Comparison of ENCODE assay signal across 16 cellular contexts in the genomic region with DNA sequence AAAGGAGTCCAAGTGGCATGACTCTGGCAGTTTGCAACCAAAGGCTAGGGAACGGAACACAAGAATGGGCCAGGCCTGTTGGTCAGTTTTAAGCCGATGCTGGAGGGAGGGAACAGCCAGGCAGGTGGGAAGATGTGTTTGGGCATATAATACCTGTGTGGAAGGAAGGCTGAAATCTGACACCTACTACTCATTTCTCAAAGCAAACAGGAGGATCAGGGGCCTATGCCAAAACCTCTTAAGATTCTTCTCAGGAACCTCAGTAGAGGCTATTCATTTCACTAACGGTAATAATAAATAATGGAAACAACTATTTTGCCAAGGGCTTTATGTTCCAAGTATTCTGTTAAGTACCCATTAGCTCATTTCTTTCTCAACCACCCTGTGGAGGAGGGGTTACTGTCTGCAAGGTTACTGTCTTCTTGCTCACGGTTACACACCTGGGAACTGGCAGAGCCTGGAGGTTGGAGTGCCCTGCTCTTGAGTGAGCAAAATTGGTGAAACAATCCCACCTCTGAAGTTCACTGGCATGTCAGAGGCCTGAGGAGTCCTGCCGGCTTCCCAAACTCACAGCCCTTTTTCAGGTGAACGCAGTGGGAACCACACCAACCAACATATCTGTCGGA. TPM values are rescaled to one million over a fixed set of nuclear protein-coding genes. Genes with fewer than 3 reads are reported as not detected.
DNase-seq lines count a peak whose midpoint lies in the region; ATAC-seq and TF ChIP-seq lines count a peak whose summit lies in the region.
"Had no signal": no experiment of that assay in that cellular context is flagged by ENCODE, and none has a peak within 500 bp of the region (broad histone marks: within the 10 kb centered on the region; RNA-seq: fewer than 3 reads in every experiment).

No MANE protein-coding gene starts in this region.

- WGBS in upper lobe of left lung, 2 donors: 75 to 78% methylated on average over 7 of the region's 7 CpGs
- 90 to 94% (median 91%) methylated on average over 7 of the region's 7 CpGs for WGBS in adrenal gland, 4 donors

- no peak for TF ChIP-seq EP300 in upper lobe of left lung (IDR thresholded peaks at IDR 0.05)

- TF ChIP-seq POLR2A in upper lobe of left lung (IDR thresholded peaks at IDR 0.05): no peak
- no peak for TF ChIP-seq POLR2A in adrenal gland (IDR thresholded peaks at IDR 0.05)

- H3K27ac ChIP-seq in epithelial cell of prostate: peak overlapping the region; percentile 84
- peak overlapping the region in 1 of 4 donors; percentile 26 for H3K27ac ChIP-seq in upper lobe of left lung
- no peak overlapping the region for H3K27ac ChIP-seq in adrenal gland
- H3K27ac ChIP-seq: thoracic aorta had no signal

- H3K36me3 ChIP-seq in upper lobe of left lung (peaks cover 0 to 33% (median 22%) of the 10 kb centered on the region in 4 donors), adrenal gland (replicated peaks in 1 of 2) (peaks cover 0 to 37% of the 10 kb centered on the region in 2 donors)

- TF ChIP-seq CTCF in upper lobe of left lung (IDR thresholded peaks at IDR 0.05) (no peak), adrenal gland (IDR thresholded peaks at IDR 0.05) (no peak)

- DNase-seq in NCI-H187 treated with DMSO at 0.1 percent for 48 hours (lab: John Stamatoyannopoulos, UW): peak; percentile 47
- DNase-seq in NCI-H187 (lab: John Stamatoyannopoulos, UW): no peak
- peak; percentile 7 for DNase-seq in NCI-H748 (lab: John Stamatoyannopoulos, UW; ENCODE audit: unreplicated experiment)
- no peak for DNase-seq in epithelial cell of prostate (ENCODE audit: low read depth, low spot score)
- peak in 1 of 2 donors; percentile 57 for DNase-seq in upper lobe of left lung
- DNase-seq in adrenal gland: no peak
- no peak for DNase-seq in NCI-H774 (lab: John Stamatoyannopoulos, UW)
- DNase-seq in activated naive CD4-positive, alpha-beta T cell treated with anti-CD3 and anti-CD28 coated beads, Interleukin-2, amount 50 U/mL, for 72 hours (ENCODE audit: low spot score in 2 of 2): no peak
- DNase-seq: activated CD4-positive, alpha-beta T cell treated with anti-CD3 and anti-CD28 coated beads, Interleukin-2, amount 10 ng/mL, durations not matched to agents 7 days and 5 days; cerebellar nuclear complex; NCI-H526 treated with DMSO at 0.1 percent for 48 hours had no signal

- ATAC-seq in upper lobe of left lung (ENCODE audit: low FRiP score in 2 of 2): peak; percentile 23 to 67
- ATAC-seq in activated naive CD4-positive, alpha-beta T cell treated with anti-CD3 and anti-CD28 coated beads, Interleukin-2, amount 50 U/mL, for 72 hours: no peak
- ATAC-seq: GM12878 had no signal

- H3K27ac Mint-ChIP-seq in activated naive CD4-positive, alpha-beta T cell treated with anti-CD3 and anti-CD28 coated beads, Interleukin-2, amount 50 U/mL, for 72 hours: no peak overlapping the region

- no peaks in the 10 kb centered on the region for H3K27me3 ChIP-seq in upper lobe of left lung
- no peaks in the 10 kb centered on the region for H3K27me3 ChIP-seq in adrenal gland
- H3K27me3 ChIP-seq: right lobe of liver had no signal

- peaks cover 0 to 15% (median 7%) of the 10 kb centered on the region in 4 donors for H3K4me1 ChIP-seq in upper lobe of left lung
- H3K4me1 ChIP-seq in adrenal gland (replicated peaks in 1 of 2): no peaks in the 10 kb centered on the region

- H3K9me3 ChIP-seq in upper lobe of left lung (no peaks in the 10 kb centered on the region), adrenal gland (replicated peaks in 1 of 3) (no peaks in the 10 kb centered on the region)
- H3K9me3 ChIP-seq: right lobe of liver, thoracic aorta had no signal

- intact Hi-C loops in adrenal gland (cut with DNase I): loop anchor here (5.0 to 10.0 kb wide), 2 partner anchors 217 to 220 kb away; no protein-coding TSS in a partner anchor

- H3K9me3 Mint-ChIP-seq in activated naive CD4-positive, alpha-beta T cell treated with anti-CD3 and anti-CD28 coated beads, Interleukin-2, amount 50 U/mL, for 72 hours: no peaks in the 10 kb centered on the region
- H3K9me3 Mint-ChIP-seq: activated CD4-positive, alpha-beta T cell treated with anti-CD3 and anti-CD28 coated beads, Interleukin-2, amount 10 ng/mL, durations not matched to agents 7 days and 5 days; activated T-helper 2 cell treated with anti-CD3 and anti-CD28 coated beads, Interferon-gamma antibody, Interleukin-2, Interleukin-4, amounts not matched to agents 10 μg/mL and 5 μg/mL and 100 μg/mL, durations not matched to agents 14 hours and 24 hours and 36 hours; IgD-negative memory B cell had no signal

- no peak overlapping the region for H3K4me3 ChIP-seq in upper lobe of left lung
- H3K4me3 ChIP-seq in adrenal gland: no peak overlapping the region
- H3K4me3 ChIP-seq: GM12878, right lobe of liver, thoracic aorta had no signal

- H3K36me3 Mint-ChIP-seq in activated naive CD4-positive, alpha-beta T cell treated with anti-CD3 and anti-CD28 coated beads, Interleukin-2, amount 50 U/mL, for 72 hours: no peaks in the 10 kb centered on the region
- H3K36me3 Mint-ChIP-seq: IgD-negative memory B cell had no signal

RNA-seq across cellular contexts. Expression of gene GOT1, which starts 35.5 kb away (rescaled TPM):
- total RNA-seq in upper lobe of left lung (10 to 100 TPM; 13.1 to 46.8 (median 25.7) TPM), adrenal gland (10 to 100 TPM; 19.6 to 98.6 (median 29.8) TPM)
- 100 to 1,000 TPM in 1 of 3 donors, 10 to 100 TPM in 2; 10.7 to 139 (median 24.5) TPM for polyA plus RNA-seq in adrenal gland
- 10 to 100 TPM; 30.6 to 73.0 TPM for total RNA-seq in activated naive CD4-positive, alpha-beta T cell treated with anti-CD3 and anti-CD28 coated beads, Interleukin-2, amount 50 U/mL, for 72 hours

Comparison
In these comparisons a context has a peak if more than half of its experiments do, and no peak if none do; other contexts are left out.
1. DNase-seq: peak in NCI-H187 treated with DMSO at 0.1 percent for 48 hours (single experiment) and NCI-H748 (single experiment); none in NCI-H187 (0 of 2), epithelial cell of prostate (single experiment), adrenal gland (0 of 7), NCI-H774 (single experiment) and activated naive CD4-positive, alpha-beta T cell treated with anti-CD3 and anti-CD28 coated beads, Interleukin-2, amount 50 U/mL, for 72 hours (0 of 2).
2. ATAC-seq: peak in upper lobe of left lung (2 of 2); none in activated naive CD4-positive, alpha-beta T cell treated with anti-CD3 and anti-CD28 coated beads, Interleukin-2, amount 50 U/mL, for 72 hours (0 of 2).